ENCODE assay signal across 1 cellular context in genomic region chr5:139197710-139198669, GRCh38.
TF ChIP-seq lines count a peak whose summit lies in the region.

Gene SIL1, minus strand, starts transcription at chr5:139198368. Its CDS starts 70,525 bp downstream, at chr5:139127843.

TF ChIP-seq in K562, 482 proteins besides CTCF, POLR2A, EP300 and RAD21 (continued from another document and continues in another):
- no peak for TF ChIP-seq SFPQ (IDR thresholded peaks at IDR 0.05; ENCODE audit: low read depth, low read length)
- no peak for TF ChIP-seq SMAD3 (CRISPR knock-in tag; conservative IDR thresholded peaks at IDR 0.05)
- TF ChIP-seq HOXB6 (CRISPR knock-in tag; IDR thresholded peaks at IDR 0.05; ENCODE audit: borderline replicate concordance): no peak
- no peak for TF ChIP-seq IRF9 (tag; IDR thresholded peaks at IDR 0.05)
- no peak for TF ChIP-seq ZNF277 (CRISPR knock-in tag; IDR thresholded peaks at IDR 0.05; ENCODE audit: borderline replicate concordance)
- peak; percentile 67; the same call in 1 of the 2 replicates for TF ChIP-seq MTA3 (IDR thresholded peaks at IDR 0.05; ENCODE audit: borderline replicate concordance)
- no peak for TF ChIP-seq CCAR2 (IDR thresholded peaks at IDR 0.05; ENCODE audit: low read depth, low read length)
- TF ChIP-seq ZBTB9 (CRISPR knock-in tag; IDR thresholded peaks at IDR 0.05): peak; percentile 46; the same call in 1 of the 2 replicates
- TF ChIP-seq ATF4 (CRISPR knock-in tag; IDR thresholded peaks at IDR 0.05): no peak
- TF ChIP-seq RBM17 (IDR thresholded peaks at IDR 0.05; ENCODE audit: borderline replicate concordance, low read depth, low read length): no peak
- TF ChIP-seq ZNF696 (CRISPR knock-in tag; conservative IDR thresholded peaks at IDR 0.05): no peak
- no peak for TF ChIP-seq MYNN (IDR thresholded peaks at IDR 0.05)
- no peak for TF ChIP-seq MYNN (CRISPR knock-in tag; IDR thresholded peaks at IDR 0.05)
- no peak for TF ChIP-seq ZNF184 (CRISPR knock-in tag; IDR thresholded peaks at IDR 0.05)
- TF ChIP-seq ZBTB12 (CRISPR knock-in tag; IDR thresholded peaks at IDR 0.05): 0 out of 2 replicates have a peak, but pooled peaks have one; percentile 48
- no peak for TF ChIP-seq SMARCB1 (IDR thresholded peaks at IDR 0.05; ENCODE audit: insufficient read length, low read depth)
- peak; percentile 59 for TF ChIP-seq PKNOX1 (IDR thresholded peaks at IDR 0.05)
- no peak for TF ChIP-seq SREBF1 (IDR thresholded peaks at IDR 0.05; ENCODE audit: borderline replicate concordance, low read depth, low read length)
- TF ChIP-seq ZBTB33 (CRISPR knock-in tag; IDR thresholded peaks at IDR 0.05): peak; percentile 25; the same call in 1 of the 2 replicates
- TF ChIP-seq ZNF197 (CRISPR knock-in tag; IDR thresholded peaks at IDR 0.05; ENCODE audit: low read depth): peak; percentile 67; the same call in 1 of the 2 replicates
- TF ChIP-seq PHF21A (IDR thresholded peaks at IDR 0.05; ENCODE audit: borderline replicate concordance, low read depth): no peak
- no peak for TF ChIP-seq SOX6 (IDR thresholded peaks at IDR 0.05)
- no peak for TF ChIP-seq STAT6 (CRISPR knock-in tag; IDR thresholded peaks at IDR 0.05)
- no peak for TF ChIP-seq C11orf30 (IDR thresholded peaks at IDR 0.05; ENCODE audit: low read depth)
- no peak for TF ChIP-seq HIVEP1 (CRISPR knock-in tag; IDR thresholded peaks at IDR 0.05)
- no peak; the same call in 1 of the 2 replicates for TF ChIP-seq MTA2 (IDR thresholded peaks at IDR 0.05; ENCODE audit: low read depth)
- no peak for TF ChIP-seq TSHZ1 (CRISPR knock-in tag; IDR thresholded peaks at IDR 0.05)
- TF ChIP-seq PML (IDR thresholded peaks at IDR 0.05; ENCODE audit: low read length): no peak; the same call in 1 of the 2 replicates
- no peak for TF ChIP-seq ZNF512 (tag; IDR thresholded peaks at IDR 0.05)
- no peak for TF ChIP-seq SNAPC5 (CRISPR knock-in tag; IDR thresholded peaks at IDR 0.05)
- TF ChIP-seq HCFC1 (IDR thresholded peaks at IDR 0.05; ENCODE audit: low read depth, low read length): peak; percentile 69
- TF ChIP-seq MCM5 (IDR thresholded peaks at IDR 0.05; ENCODE audit: low read depth): no peak
